7 cellular contexts compared by ENCODE assay signal in the genomic region with DNA sequence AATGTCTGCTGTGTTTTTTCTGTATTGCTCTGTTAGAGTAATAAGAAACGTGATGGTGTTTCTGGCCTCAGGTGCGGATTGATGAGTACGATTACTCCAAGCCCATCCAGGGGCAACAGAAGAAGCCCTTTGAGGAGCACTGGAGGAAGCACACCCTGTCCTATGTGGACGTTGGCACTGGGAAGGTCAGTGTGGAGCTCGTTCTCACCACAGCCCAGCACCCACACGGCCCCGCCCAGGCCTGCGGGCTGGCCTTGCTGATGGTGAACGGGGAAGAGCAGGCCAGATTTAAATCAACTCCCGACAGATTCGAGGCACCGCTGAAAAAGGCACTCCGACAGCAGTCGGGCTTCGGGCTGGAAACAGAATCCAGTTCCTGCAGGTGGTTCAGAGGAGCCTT. TPM values are rescaled to one million over a fixed set of nuclear protein-coding genes. Genes with fewer than 3 reads are reported as not detected.
A peak's percentile ranks its signal among the peaks of the same experiment; 100 is the strongest.
DNase-seq lines count a peak whose midpoint lies in the region; ATAC-seq and TF ChIP-seq lines count a peak whose summit lies in the region.
"Not testable (repeated sequence)": the region's sequence is repeated elsewhere in the genome, so short reads cannot be mapped to it uniquely, and the experiment has no call there.

No MANE protein-coding gene starts in this region.

- not testable (repeated sequence) for H3K27me3 ChIP-seq in BLaER1, hepatocyte

- TF ChIP-seq CTCF in endothelial cell (IDR thresholded peaks at IDR 0.05; ENCODE audit: unreplicated experiment); hepatocyte (IDR thresholded peaks at IDR 0.05; ENCODE audit: poor library complexity); mucosa of descending colon (IDR thresholded peaks at IDR 0.05): not testable (repeated sequence)

- not testable (repeated sequence) for ATAC-seq in T-helper 17 cell; activated T-cell treated with anti-CD3 and anti-CD28 coated beads, Interleukin-2, amount 50 U/mL, for 72 hours (replicated peaks in 1 of 2); stimulated activated effector memory CD8-positive, alpha-beta T cell treated with anti-CD3 and anti-CD28 coated beads, Interleukin-12 subunit alpha, Interleukin-12 subunit beta, amount 100 ng/mL, for 72 hours
- peak; percentile 85 for ATAC-seq in mucosa of descending colon

- intact Hi-C loops in mucosa of descending colon (cut with DNase I, micrococcal nuclease): not testable (repeated sequence)

- H3K9me2 ChIP-seq in hepatocyte (replicated peaks; ENCODE audit: insufficient read depth): not testable (repeated sequence)

- not testable (repeated sequence) for H3K36me3 Mint-ChIP-seq in T-helper 17 cell (ENCODE audit: low read depth)
- H3K36me3 Mint-ChIP-seq in activated T-cell treated with anti-CD3 and anti-CD28 coated beads, Interleukin-2, amount 50 U/mL, for 72 hours (ENCODE audit: insufficient read depth in 2 of 2): peaks cover 21 to 31% of the 10 kb centered on the region in 2 donors
- H3K36me3 Mint-ChIP-seq in endothelial cell (ENCODE audit: low read depth, unreplicated experiment): peaks cover 58% of the 10 kb centered on the region
- peaks cover 80% of the 10 kb centered on the region for H3K36me3 Mint-ChIP-seq in stimulated activated effector memory CD8-positive, alpha-beta T cell treated with anti-CD3 and anti-CD28 coated beads, Interleukin-12 subunit alpha, Interleukin-12 subunit beta, amount 100 ng/mL, for 72 hours

- peaks cover 85% of the 10 kb centered on the region for H3K36me3 ChIP-seq in BLaER1
- H3K36me3 ChIP-seq in hepatocyte (replicated peaks; ENCODE audit: insufficient read depth, low read depth): not testable (repeated sequence)
- peaks cover 14% of the 10 kb centered on the region for H3K36me3 ChIP-seq in mucosa of descending colon (ENCODE audit: low read depth)

- H3K27ac ChIP-seq in BLaER1: 0 out of 2 replicates have a peak overlapping the region, but pooled peaks have one; percentile 6
- peak overlapping the region; percentile 40 for H3K27ac ChIP-seq in hepatocyte

- not testable (repeated sequence) for H3K9me3 Mint-ChIP-seq in activated T-cell treated with anti-CD3 and anti-CD28 coated beads, Interleukin-2, amount 50 U/mL, for 72 hours; endothelial cell (ENCODE audit: unreplicated experiment); stimulated activated effector memory CD8-positive, alpha-beta T cell treated with anti-CD3 and anti-CD28 coated beads, Interleukin-12 subunit alpha, Interleukin-12 subunit beta, amount 100 ng/mL, for 72 hours

- DNase-seq in T-helper 17 cell; activated T-cell treated with anti-CD3 and anti-CD28 coated beads, Interleukin-2, amount 50 U/mL, for 72 hours; endothelial cell (ENCODE audit: low spot score); hepatocyte (ENCODE audit: low spot score); mucosa of descending colon; stimulated activated effector memory CD8-positive, alpha-beta T cell treated with anti-CD3 and anti-CD28 coated beads, Interleukin-12 subunit alpha, Interleukin-12 subunit beta, amount 100 ng/mL, for 72 hours (ENCODE audit: low spot score in 2 of 2): not testable (repeated sequence)

- H3K9ac ChIP-seq in BLaER1: not testable (repeated sequence)

- peak overlapping the region; percentile 71 for H3K27ac Mint-ChIP-seq in T-helper 17 cell
- H3K27ac Mint-ChIP-seq in activated T-cell treated with anti-CD3 and anti-CD28 coated beads, Interleukin-2, amount 50 U/mL, for 72 hours: peak overlapping the region; percentile 31
- H3K27ac Mint-ChIP-seq in endothelial cell (ENCODE audit: unreplicated experiment): not testable (repeated sequence)
- peak overlapping the region; percentile 52 for H3K27ac Mint-ChIP-seq in stimulated activated effector memory CD8-positive, alpha-beta T cell treated with anti-CD3 and anti-CD28 coated beads, Interleukin-12 subunit alpha, Interleukin-12 subunit beta, amount 100 ng/mL, for 72 hours

- H4K20me1 ChIP-seq in BLaER1; hepatocyte (ENCODE audit: insufficient read depth, poor library complexity, severe bottlenecking): not testable (repeated sequence)

- H3K4me1 ChIP-seq in BLaER1: peaks cover 36% of the 10 kb centered on the region
- not testable (repeated sequence) for H3K4me1 ChIP-seq in hepatocyte (ENCODE audit: insufficient read depth); mucosa of descending colon (ENCODE audit: low read depth)

- peaks cover 59% of the 10 kb centered on the region for H3K9me3 ChIP-seq in BLaER1
- H3K9me3 ChIP-seq in T-helper 17 cell (ENCODE audit: control insufficient read depth, low read length, poor library complexity, severe bottlenecking); hepatocyte (ENCODE audit: low read depth); mucosa of descending colon: not testable (repeated sequence)

- H3K4me3 ChIP-seq in BLaER1, hepatocyte, mucosa of descending colon: not testable (repeated sequence)

- H3K4me3 Mint-ChIP-seq in T-helper 17 cell; activated T-cell treated with anti-CD3 and anti-CD28 coated beads, Interleukin-2, amount 50 U/mL, for 72 hours; stimulated activated effector memory CD8-positive, alpha-beta T cell treated with anti-CD3 and anti-CD28 coated beads, Interleukin-12 subunit alpha, Interleukin-12 subunit beta, amount 100 ng/mL, for 72 hours: not testable (repeated sequence)
- peak overlapping the region; percentile 25 for H3K4me3 Mint-ChIP-seq in endothelial cell (ENCODE audit: unreplicated experiment)

- H3K27me3 Mint-ChIP-seq in T-helper 17 cell; activated T-cell treated with anti-CD3 and anti-CD28 coated beads, Interleukin-2, amount 50 U/mL, for 72 hours (ENCODE audit: low read depth); endothelial cell (ENCODE audit: unreplicated experiment): not testable (repeated sequence)

- WGBS in hepatocyte (ENCODE audit: low lambda C conversion rate, missing lambda C conversion rate): 96% methylated on average over 7 of the region's 15 CpGs

- H2AFZ ChIP-seq in hepatocyte: not testable (repeated sequence)

- not testable (repeated sequence) for H3K79me2 ChIP-seq in hepatocyte

- not testable (repeated sequence) for H3K4me2 ChIP-seq in BLaER1, hepatocyte

- H3K4me1 Mint-ChIP-seq in T-helper 17 cell; activated T-cell treated with anti-CD3 and anti-CD28 coated beads, Interleukin-2, amount 50 U/mL, for 72 hours (ENCODE audit: low read depth); endothelial cell (ENCODE audit: unreplicated experiment): not testable (repeated sequence)
- peaks cover 12% of the 10 kb centered on the region for H3K4me1 Mint-ChIP-seq in stimulated activated effector memory CD8-positive, alpha-beta T cell treated with anti-CD3 and anti-CD28 coated beads, Interleukin-12 subunit alpha, Interleukin-12 subunit beta, amount 100 ng/mL, for 72 hours

RNA-seq across cellular contexts. Expression of gene PDCD6, which starts 17.1 kb away (rescaled TPM):
- 10 to 100 TPM; 50.3 to 52.2 TPM for total RNA-seq in T-helper 17 cell
- total RNA-seq in activated T-cell treated with anti-CD3 and anti-CD28 coated beads, Interleukin-2, amount 50 U/mL, for 72 hours: 10 to 100 TPM; 71.0 to 72.3 TPM
- 101 TPM for total RNA-seq in endothelial cell (ENCODE audit: unreplicated experiment)
- total RNA-seq in hepatocyte: 109 and 116 TPM in 2 replicates
- polyA plus RNA-seq in hepatocyte: 169 and 197 TPM in 2 replicates
- 100 to 1,000 TPM in 2 of 3 donors, 10 to 100 TPM in 1; 91.2 to 125 (median 122) TPM for total RNA-seq in mucosa of descending colon

RNA-seq across cellular contexts. Expression of gene SDHA, which starts 36.2 kb away (rescaled TPM):
- 100 to 1,000 TPM; 170 to 171 TPM for total RNA-seq in T-helper 17 cell
- total RNA-seq in activated T-cell treated with anti-CD3 and anti-CD28 coated beads, Interleukin-2, amount 50 U/mL, for 72 hours: 100 to 1,000 TPM; 143 to 144 TPM
- 73.5 TPM for total RNA-seq in endothelial cell (ENCODE audit: unreplicated experiment)
- total RNA-seq in hepatocyte: 91.2 and 102 TPM in 2 replicates
- 140 and 159 TPM in 2 replicates for polyA plus RNA-seq in hepatocyte
- 100 to 1,000 TPM; 223 to 322 (median 249) TPM for total RNA-seq in mucosa of descending colon

RNA-seq across cellular contexts. Expression of gene CCDC127, which starts 36.4 kb away (rescaled TPM):
- total RNA-seq in T-helper 17 cell: 1 to 10 TPM; 1.9 to 2.4 TPM
- 1 to 10 TPM; 6.7 to 8.5 TPM for total RNA-seq in activated T-cell treated with anti-CD3 and anti-CD28 coated beads, Interleukin-2, amount 50 U/mL, for 72 hours
- 8.1 TPM for total RNA-seq in endothelial cell (ENCODE audit: unreplicated experiment)
- 4.6 and 4.8 TPM in 2 replicates for total RNA-seq in hepatocyte
- polyA plus RNA-seq in hepatocyte: 11.4 and 13.7 TPM in 2 replicates
- 1 to 10 TPM; 3.5 to 9.8 (median 4.7) TPM for total RNA-seq in mucosa of descending colon
